20 cellular contexts compared by ENCODE assay signal in the genomic region with DNA sequence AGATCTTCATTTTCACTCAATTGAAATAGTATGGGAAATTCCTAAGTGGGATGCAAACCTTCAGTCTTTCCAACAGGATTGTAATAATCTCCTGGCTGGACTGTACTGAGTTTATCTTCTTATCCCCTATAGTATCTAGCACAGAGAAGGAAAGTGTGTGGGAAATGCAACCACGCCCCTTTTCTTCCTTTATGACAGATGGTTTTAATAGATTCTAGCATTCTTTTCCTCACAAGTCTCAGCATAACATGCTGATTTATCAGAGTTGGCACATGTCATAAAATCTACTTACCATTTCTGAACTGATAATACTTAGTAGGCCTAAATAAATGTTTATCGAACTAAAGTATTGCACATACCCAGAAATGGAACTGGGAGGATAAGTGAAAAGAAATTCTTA.
"Had no signal": no experiment of that assay in that cellular context is flagged by ENCODE, and none has a peak within 500 bp of the region (broad histone marks: within the 10 kb centered on the region; RNA-seq: fewer than 3 reads in every experiment).

No MANE protein-coding gene starts in this region.

- H3K27ac Mint-ChIP-seq: activated CD4-positive, alpha-beta memory T cell treated with anti-CD3 and anti-CD28 coated beads, Interleukin-2, amount 10 ng/mL, durations not matched to agents 7 days and 5 days; activated naive CD4-positive, alpha-beta T cell treated with anti-CD3 and anti-CD28 coated beads, Interleukin-2, amount 50 U/mL, for 72 hours; natural killer cell; stimulated activated naive B cell treated with anti-CD40 and anti-IgM and Interleukin-4, amounts not matched to agents 10 μg/mL and 1 μg/mL and 100 μg/mL, for 72 hours had no signal

- ATAC-seq: activated naive CD4-positive, alpha-beta T cell treated with anti-CD3 and anti-CD28 coated beads, Interleukin-2, amount 50 U/mL, for 72 hours; foreskin keratinocyte; natural killer cell; stimulated activated naive B cell treated with anti-CD40 and anti-IgM and Interleukin-4, amounts not matched to agents 10 μg/mL and 1 μg/mL and 100 μg/mL, for 72 hours had no signal

- DNase-seq: activated CD4-positive, alpha-beta memory T cell treated with anti-CD3 and anti-CD28 coated beads, Interleukin-2, amount 10 ng/mL, durations not matched to agents 7 days and 5 days; activated CD4-positive, alpha-beta T cell treated with anti-CD3 and anti-CD28 coated beads for 4 hours; activated effector memory CD4-positive, alpha-beta T cell treated with anti-CD3 and anti-CD28 coated beads, Interleukin-2, amount 50 U/mL, for 16 hours; activated T-cell treated with anti-CD3 and anti-CD28 coated beads, Interleukin-2, amount 50 U/mL, for 48 hours; amniotic stem cell; brain microvascular endothelial cell; dermis blood vessel endothelial cell; glutamatergic neuron; kidney glomerular epithelial cell; mesendoderm; natural killer cell; retina; stimulated activated CD4-positive, alpha-beta T cell treated with anti-CD3 and anti-CD28 coated beads, Interleukin-2, amount 100 ng/mL, for 48 hours; stimulated activated naive B cell treated with anti-CD40 and anti-IgM and Interleukin-4, amounts not matched to agents 10 μg/mL and 1 μg/mL and 100 μg/mL, for 72 hours; substantia nigra; T-helper 2 cell; transverse colon had no signal

- H3K9me3 Mint-ChIP-seq: activated CD4-positive, alpha-beta memory T cell treated with anti-CD3 and anti-CD28 coated beads, Interleukin-2, amount 10 ng/mL, durations not matched to agents 7 days and 5 days; activated naive CD4-positive, alpha-beta T cell treated with anti-CD3 and anti-CD28 coated beads, Interleukin-2, amount 50 U/mL, for 72 hours; stimulated activated naive B cell treated with anti-CD40 and anti-IgM and Interleukin-4, amounts not matched to agents 10 μg/mL and 1 μg/mL and 100 μg/mL, for 72 hours had no signal

- H3K36me3 Mint-ChIP-seq: activated naive CD4-positive, alpha-beta T cell treated with anti-CD3 and anti-CD28 coated beads, Interleukin-2, amount 50 U/mL, for 72 hours; natural killer cell; stimulated activated naive B cell treated with anti-CD40 and anti-IgM and Interleukin-4, amounts not matched to agents 10 μg/mL and 1 μg/mL and 100 μg/mL, for 72 hours had no signal

- H3K4me3 Mint-ChIP-seq: activated CD4-positive, alpha-beta memory T cell treated with anti-CD3 and anti-CD28 coated beads, Interleukin-2, amount 10 ng/mL, durations not matched to agents 7 days and 5 days; natural killer cell; stimulated activated naive B cell treated with anti-CD40 and anti-IgM and Interleukin-4, amounts not matched to agents 10 μg/mL and 1 μg/mL and 100 μg/mL, for 72 hours had no signal

- H3K27me3 Mint-ChIP-seq: activated CD4-positive, alpha-beta memory T cell treated with anti-CD3 and anti-CD28 coated beads, Interleukin-2, amount 10 ng/mL, durations not matched to agents 7 days and 5 days; stimulated activated naive B cell treated with anti-CD40 and anti-IgM and Interleukin-4, amounts not matched to agents 10 μg/mL and 1 μg/mL and 100 μg/mL, for 72 hours had no signal

- H3K4me1 Mint-ChIP-seq: activated CD4-positive, alpha-beta memory T cell treated with anti-CD3 and anti-CD28 coated beads, Interleukin-2, amount 10 ng/mL, durations not matched to agents 7 days and 5 days; natural killer cell; stimulated activated naive B cell treated with anti-CD40 and anti-IgM and Interleukin-4, amounts not matched to agents 10 μg/mL and 1 μg/mL and 100 μg/mL, for 72 hours had no signal

- H3K4me3 ChIP-seq: transverse colon, vagina had no signal
